ENCODE assay signal across 11 cellular contexts in genomic region chr2:208127090-208127489, GRCh38. TPM values are rescaled to one million over a fixed set of nuclear protein-coding genes. Genes with fewer than 3 reads are reported as not detected.
"Had no signal": no experiment of that assay in that cellular context is flagged by ENCODE, and none has a peak within 500 bp of the region (broad histone marks: within the 10 kb centered on the region; RNA-seq: fewer than 3 reads in every experiment).

No MANE protein-coding gene starts in this region.

- H3K27ac Mint-ChIP-seq: IgD-negative memory B cell had no signal

- H3K27ac ChIP-seq: HL-60, KMS-11 had no signal

- H3K36me3 Mint-ChIP-seq: IgD-negative memory B cell had no signal

- ATAC-seq: HepG2 had no signal

- FAIRE-seq: HepG2, HTR-8/SVneo had no signal

- DNase-seq: IMR-90, Karpas-422, KBM-7, KG1 had no signal

- H3K4me3 Mint-ChIP-seq: IgD-negative memory B cell had no signal

- H3K9ac ChIP-seq: KMS-11 had no signal

- H3K4me2 ChIP-seq: KMS-11 had no signal

RNA-seq across cellular contexts. Expression of gene CRYGC, which starts 2.5 kb away (rescaled TPM):
- total RNA-seq: HT-29, HT1080, IMR-90 had no signal
- polyA plus RNA-seq: IgD-negative memory B cell, IMR-90 had no signal

RNA-seq across cellular contexts. Expression of gene CRYGD, which starts 2.8 kb away (rescaled TPM):
- total RNA-seq: HepG2, HT-29, HT1080, IMR-90 had no signal
- polyA plus RNA-seq: HepG2, IgD-negative memory B cell, IMR-90 had no signal

RNA-seq across cellular contexts. Expression of gene CRYGB, which starts 18.9 kb away (rescaled TPM):
- total RNA-seq: HepG2, HT-29, HT1080, IMR-90 had no signal
- polyA plus RNA-seq: HepG2, IgD-negative memory B cell, IMR-90 had no signal

RNA-seq across cellular contexts. Expression of gene CRYGA, which starts 36.3 kb away (rescaled TPM):
- total RNA-seq: HepG2, HT-29, HT1080, IMR-90 had no signal
- polyA plus RNA-seq: HepG2, IgD-negative memory B cell, IMR-90 had no signal
